Comparison of ENCODE assay signal across 29 cellular contexts in genomic region chr1:112007169-112007568, GRCh38. TPM values are rescaled to one million over a fixed set of nuclear protein-coding genes. Genes with fewer than 3 reads are reported as not detected.
"Had no signal": no experiment of that assay in that cellular context is flagged by ENCODE, and none has a peak within 500 bp of the region (broad histone marks: within the 10 kb centered on the region; RNA-seq: fewer than 3 reads in every experiment).

No MANE protein-coding gene starts in this region.

- H3K79me2 ChIP-seq: hepatocyte had no signal

- H3K27ac ChIP-seq: hepatocyte, left lung, lower lobe of right lung, pancreas, prostate gland, skin epidermis, stomach, testis, thyroid gland, uterus had no signal

- DNase-seq: immature natural killer cell; kidney; left colon; left lung; lower lobe of right lung; mammary epithelial cell; mesenchymal stem cell; naive thymus-derived CD8-positive, alpha-beta T cell; pancreas; posterior cingulate gyrus; retina; right cardiac atrium; stimulated activated CD4-positive, alpha-beta T cell treated with anti-CD3 and anti-CD28 coated beads, Interleukin-12 subunit alpha, Interleukin-12 subunit beta, amount 100 ng/mL, for 4 hours; stimulated activated CD4-positive, alpha-beta T cell treated with anti-CD3 and anti-CD28 coated beads, Interleukin-15, amount 100 ng/mL, for 24 hours; stimulated activated CD4-positive, alpha-beta T cell treated with anti-CD3 and anti-CD28 coated beads, Interleukin-2, amount 100 ng/mL, for 24 hours; stimulated activated CD4-positive, alpha-beta T cell treated with anti-CD3 and anti-CD28 coated beads, Interleukin-4, amount 100 ng/mL, for 1 hour; stimulated activated naive B cell treated with anti-CD40 and anti-IgM and Interleukin-4, amounts not matched to agents 10 μg/mL and 1 μg/mL and 100 μg/mL, for 72 hours; stimulated activated naive CD8-positive, alpha-beta T cell treated with anti-CD3 and anti-CD28 coated beads, Interleukin-15, Interleukin-2, amounts not matched to agents 100 U/mL and 50 U/mL, for 24 hours; stomach; testis; uterus had no signal

- H3K4me2 ChIP-seq: hepatocyte had no signal

- H3K4me3 Mint-ChIP-seq: immature natural killer cell; naive thymus-derived CD8-positive, alpha-beta T cell; nephron; neural crest cell; stimulated activated naive B cell treated with anti-CD40 and anti-IgM and Interleukin-4, amounts not matched to agents 10 μg/mL and 1 μg/mL and 100 μg/mL, for 72 hours; type B pancreatic cell had no signal

- H3K27ac Mint-ChIP-seq: immature natural killer cell; nephron; stimulated activated naive B cell treated with anti-CD40 and anti-IgM and Interleukin-4, amounts not matched to agents 10 μg/mL and 1 μg/mL and 100 μg/mL, for 72 hours; type B pancreatic cell had no signal

- H3K27me3 ChIP-seq: hepatocyte, left lung, pancreas, stomach, testis, thyroid gland, uterus had no signal

- H2AFZ ChIP-seq: hepatocyte had no signal

- ATAC-seq: left colon; lower lobe of right lung; naive thymus-derived CD8-positive, alpha-beta T cell; pancreas; right cardiac atrium; sciatic nerve; stimulated activated naive B cell treated with anti-CD40 and anti-IgM and Interleukin-4, amounts not matched to agents 10 μg/mL and 1 μg/mL and 100 μg/mL, for 72 hours; stimulated activated naive CD8-positive, alpha-beta T cell treated with anti-CD3 and anti-CD28 coated beads, Interleukin-15, Interleukin-2, amounts not matched to agents 100 U/mL and 50 U/mL, for 24 hours had no signal

- H3K9me3 Mint-ChIP-seq: immature natural killer cell; naive thymus-derived CD8-positive, alpha-beta T cell; nephron; neural crest cell; stimulated activated naive B cell treated with anti-CD40 and anti-IgM and Interleukin-4, amounts not matched to agents 10 μg/mL and 1 μg/mL and 100 μg/mL, for 72 hours; type B pancreatic cell had no signal

- H3K36me3 Mint-ChIP-seq: immature natural killer cell; naive thymus-derived CD8-positive, alpha-beta T cell; stimulated activated naive B cell treated with anti-CD40 and anti-IgM and Interleukin-4, amounts not matched to agents 10 μg/mL and 1 μg/mL and 100 μg/mL, for 72 hours; type B pancreatic cell had no signal

- H3K4me1 Mint-ChIP-seq: immature natural killer cell; nephron; neural crest cell; stimulated activated naive B cell treated with anti-CD40 and anti-IgM and Interleukin-4, amounts not matched to agents 10 μg/mL and 1 μg/mL and 100 μg/mL, for 72 hours had no signal

- H3K4me1 ChIP-seq: lower lobe of right lung, pancreas, prostate gland, testis, uterus had no signal

- H3K9me3 ChIP-seq: left lung, lower lobe of right lung, pancreas, prostate gland, stomach, testis, thyroid gland, uterus had no signal

- H3K4me3 ChIP-seq: hepatocyte, left lung, lower lobe of right lung, pancreas, prostate gland, skin epidermis, stomach, testis, thyroid gland, uterus had no signal

- H3K36me3 ChIP-seq: left lung, lower lobe of right lung, pancreas, prostate gland, stomach, thyroid gland, uterus had no signal

RNA-seq across cellular contexts. Expression of gene KCND3, which starts 17.7 kb away (rescaled TPM):
- total RNA-seq: naive thymus-derived CD8-positive, alpha-beta T cell had no signal
